Comparison of ENCODE assay signal across 34 cellular contexts in the genomic region with DNA sequence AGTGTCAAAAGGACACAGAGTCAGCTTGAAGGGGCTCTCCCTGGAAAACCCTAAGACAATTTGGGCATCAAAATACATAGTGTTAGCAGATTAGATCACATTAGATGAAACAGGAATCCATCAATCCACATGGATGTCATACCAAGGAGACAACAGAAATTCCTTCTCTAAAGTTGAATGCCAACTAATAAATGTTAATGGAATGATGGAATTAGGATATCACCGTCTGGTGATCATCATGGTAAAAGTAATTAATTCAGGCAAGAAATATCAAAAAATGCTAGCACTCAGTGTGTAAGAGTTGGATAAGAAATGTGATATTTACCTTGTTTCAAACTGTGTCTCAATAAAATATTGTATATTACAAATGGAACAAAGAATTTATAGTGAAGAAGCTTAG.
"Had no signal": no experiment of that assay in that cellular context is flagged by ENCODE, and none has a peak within 500 bp of the region (broad histone marks: within the 10 kb centered on the region; RNA-seq: fewer than 3 reads in every experiment).

No MANE protein-coding gene starts in this region.

- H3K4me3 ChIP-seq: MG63 had no signal

- H3K9me3 ChIP-seq: MG63 had no signal

- DNase-seq: Karpas-422, Kasumi-1, MG63, MM.1S, MV-4-11, NCI-H1048, NCI-H1092, NCI-H1092 treated with DMSO at 0.1 percent for 48 hours, NCI-H1105, NCI-H1105 treated with DMSO at 0.1 percent for 48 hours, NCI-H1417, NCI-H1417 treated with DMSO at 0.1 percent for 48 hours, NCI-H1436, NCI-H1436 treated with DMSO at 0.1 percent for 48 hours, NCI-H146, NCI-H1694, NCI-H1694 treated with DMSO at 0.1 percent for 48 hours, NCI-H187, NCI-H187 treated with DMSO at 0.1 percent for 48 hours, NCI-H1930, NCI-H2029, NCI-H2029 treated with DMSO at 0.1 percent for 48 hours, NCI-H2081, NCI-H2081 treated with DMSO at 0.1 percent for 48 hours, NCI-H2107, NCI-H2171, NCI-H2171 treated with DMSO at 0.1 percent for 48 hours, NCI-H2227 treated with DMSO at 0.1 percent for 48 hours, NCI-H226, NCI-H345, NCI-H446, NCI-H446 treated with DMSO at 0.1 percent for 48 hours, NCI-H510A had no signal

- H3K4me2 ChIP-seq: KMS-11 had no signal

- H3K36me3 ChIP-seq: MG63 had no signal

- H3K27ac ChIP-seq: KMS-11 had no signal

- H3K9ac ChIP-seq: KMS-11 had no signal
